ENCODE assay signal across 6 cellular contexts in genomic region chr7:25700141-25700540, GRCh38.
A peak's percentile ranks its signal among the peaks of the same experiment; 100 is the strongest.
DNase-seq lines count a peak whose midpoint lies in the region; ATAC-seq, FAIRE-seq and TF ChIP-seq lines count a peak whose summit lies in the region.
"Not testable (repeated sequence)": the region's sequence is repeated elsewhere in the genome, so short reads cannot be mapped to it uniquely, and the experiment has no call there.

No MANE protein-coding gene starts in this region.

- H3K9me1 ChIP-seq in K562 (ENCODE audit: control insufficient read depth, insufficient read depth, low read length): not testable (repeated sequence)

- H3K9ac ChIP-seq in K562 (ENCODE audit: insufficient read depth in 1 of 2, low read depth in 2 of 2, low read length in 2 of 2): not testable (repeated sequence)

- peaks cover 40% of the 10 kb centered on the region for H3K9me3 Mint-ChIP-seq in nephron progenitor cell

- peaks cover 50% of the 10 kb centered on the region for H3K4me1 Mint-ChIP-seq in nephron progenitor cell

- DNase-seq in DMS53 (lab: John Stamatoyannopoulos, UW) (peak; percentile 21), HT1080 (ENCODE audit: low read depth) (peak; percentile 6), NAMALWA (ENCODE audit: low spot score) (peak; percentile 44), testis (peak; percentile 41)
- not testable (repeated sequence) for DNase-seq in K562 (ENCODE audit: extremely low read depth in 1 of 4, low spot score in 3 of 4); nephron progenitor cell

- not testable (repeated sequence) for TF ChIP-seq CTCF in K562 (IDR thresholded peaks at IDR 0.05 in 2 of 3, conservative IDR thresholded peaks at IDR 0.05 in 1 of 3; ENCODE audit: insufficient read depth in 2 of 3, low read depth in 1 of 3, low read length in 3 of 3); nephron progenitor cell (IDR thresholded peaks at IDR 0.05); testis (IDR thresholded peaks at IDR 0.05)

- intact Hi-C loops in K562 (cut with micrococcal nuclease); testis (cut with DNase I; ENCODE audit: low total_unique reads): not testable (repeated sequence)

- in situ Hi-C loops in K562 (cut with MboI): not testable (repeated sequence)

- CTCF ChIA-PET in K562 (lab: Yijun Ruan, JAX; ENCODE audit: low intra/inter-chr PET ratio): not testable (repeated sequence)

- POLR2A ChIA-PET in K562 (lab: Yijun Ruan, JAX): interaction anchor here (0.7 to 1.1 kb wide), 2 partner anchors 8 to 679 kb away, joined by 3 to 4 read pairs; no protein-coding TSS in a partner anchor

- H3K4me3 Mint-ChIP-seq in nephron progenitor cell: not testable (repeated sequence)

- H3K79me2 ChIP-seq in K562 (ENCODE audit: control insufficient read depth, insufficient read depth, low read length): not testable (repeated sequence)

- not testable (repeated sequence) for ATAC-seq in K562

- not testable (repeated sequence) for BruUV-seq in K562 (replicated peaks; lab: Mats Ljungman, UMichigan)

- H3K27ac Mint-ChIP-seq in nephron progenitor cell: peak overlapping the region; percentile 87

- not testable (repeated sequence) for H3K27me3 ChIP-seq in K562 (ENCODE audit: control insufficient read depth in 2 of 2, insufficient read depth in 2 of 2, low read length in 2 of 2); testis

- not testable (repeated sequence) for H3K27me3 Mint-ChIP-seq in nephron progenitor cell (ENCODE audit: low read depth, poor library complexity)

- TF ChIP-seq EP300 in K562 (IDR thresholded peaks at IDR 0.05; ENCODE audit: low read length): not testable (repeated sequence)

- not testable (repeated sequence) for H3K4me2 ChIP-seq in K562 (ENCODE audit: insufficient read depth, low read length)

- FAIRE-seq in K562 (lab: Jason Lieb, UNC): not testable (repeated sequence)

- not testable (repeated sequence) for H2AFZ ChIP-seq in K562 (ENCODE audit: low read depth, low read length)

- H3K36me3 ChIP-seq in K562 (ENCODE audit: control insufficient read depth, insufficient read depth, low read length); testis (ENCODE audit: low read depth, missing control alignments): not testable (repeated sequence)

- TF ChIP-seq RAD21 in K562 (CRISPR knock-in tag; conservative IDR thresholded peaks at IDR 0.05 in 1 of 2, IDR thresholded peaks at IDR 0.05 in 1 of 2): not testable (repeated sequence)

- 6% methylated on average over 7 of the region's 7 CpGs for WGBS in K562 (ENCODE audit: insufficient coverage, low coverage, missing lambda C conversion rate)
- WGBS in testis, 2 donors: 75 to 76% methylated on average over 7 of the region's 7 CpGs

- not testable (repeated sequence) for H4K20me1 ChIP-seq in K562 (replicated peaks; ENCODE audit: control insufficient read depth, insufficient read depth, low read length)

- H3K36me3 Mint-ChIP-seq in nephron progenitor cell (ENCODE audit: low read depth): peaks cover 20% of the 10 kb centered on the region

- not testable (repeated sequence) for H3K27ac ChIP-seq in K562 (ENCODE audit: extremely low read depth, low read depth, low read length); testis

- TF ChIP-seq POLR2A in K562 (conservative IDR thresholded peaks at IDR 0.05); testis (IDR thresholded peaks at IDR 0.05): not testable (repeated sequence)

- not testable (repeated sequence) for H3K4me3 ChIP-seq in K562, testis

- H3K9me3 ChIP-seq in K562 (replicated peaks; ENCODE audit: control insufficient read depth, insufficient read depth, low read depth, low read length); testis: not testable (repeated sequence)

- H3K4me1 ChIP-seq in K562 (replicated peaks in 1 of 2; ENCODE audit: control insufficient read depth in 2 of 2, insufficient read depth in 2 of 2, low read length in 2 of 2); testis: not testable (repeated sequence)

TF ChIP-seq in K562, 482 proteins besides CTCF, POLR2A, EP300 and RAD21:
- peak; percentile 73 for TF ChIP-seq NFYB (IDR thresholded peaks at IDR 0.05; ENCODE audit: extremely low read depth, insufficient read length)
- peak; percentile 42 for TF ChIP-seq ASH1L (IDR thresholded peaks at IDR 0.05; ENCODE audit: borderline replicate concordance, low read depth, partially characterized antibody)
- peak in 1 of 2 experiments; percentile 50; a peak in 1 of 4 replicates for TF ChIP-seq SRF (CRISPR knock-in tag; IDR thresholded peaks at IDR 0.05)
- TF ChIP-seq C11orf30 (IDR thresholded peaks at IDR 0.05; ENCODE audit: low read depth): peak; percentile 47; the same call in 1 of the 2 replicates
- TF ChIP-seq MAFG (tag; conservative IDR thresholded peaks at IDR 0.05): peak; percentile 38; the same call in 1 of the 2 replicates
- TF ChIP-seq ZNF316 (IDR thresholded peaks at IDR 0.05): peak; percentile 78
